Comparison of ENCODE assay signal across 14 cellular contexts in the genomic region with DNA sequence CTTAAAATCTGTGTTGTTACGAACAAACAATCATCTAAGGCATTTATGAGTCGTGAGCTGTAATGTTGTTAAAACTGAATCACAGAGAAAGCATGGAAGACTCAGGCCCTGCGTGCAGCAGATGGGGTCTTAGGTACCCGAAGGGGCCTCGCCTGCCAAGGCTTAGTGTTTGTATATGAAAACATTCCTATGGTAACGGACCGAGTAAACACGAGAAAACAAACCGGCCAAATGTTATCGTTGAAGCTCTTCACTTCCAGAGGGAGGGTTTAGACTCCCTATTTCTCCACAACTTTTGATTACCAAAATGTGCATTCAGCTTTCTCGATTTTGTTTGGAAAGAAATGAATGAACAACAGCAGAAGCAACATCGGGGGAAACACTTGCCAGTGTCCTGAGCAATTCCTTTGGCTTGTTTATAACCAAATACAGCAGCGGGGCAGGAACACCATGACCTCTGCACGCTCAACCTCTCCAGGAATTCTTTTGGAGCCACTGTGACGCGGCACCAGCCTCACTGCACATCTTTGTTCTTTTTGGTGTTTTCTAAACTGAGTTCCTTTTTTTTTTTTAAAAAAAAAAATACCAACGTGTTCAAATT.
DNase-seq lines count a peak whose midpoint lies in the region; ATAC-seq and TF ChIP-seq lines count a peak whose summit lies in the region.
"Had no signal": no experiment of that assay in that cellular context is flagged by ENCODE, and none has a peak within 500 bp of the region (broad histone marks: within the 10 kb centered on the region; RNA-seq: fewer than 3 reads in every experiment).

No MANE protein-coding gene starts in this region.

- H3K27me3 ChIP-seq in testis, result no peaks in the 10 kb centered on the region
- H3K27me3 ChIP-seq: heart right ventricle had no signal

- DNase-seq in NCI-H526 (lab: John Stamatoyannopoulos, UW) (peak; percentile 70 to 79), chondrocyte (ENCODE audit: low spot score) (no peak), memory B cell (ENCODE audit: low spot score in 2 of 2) (no peak), testis (peak; percentile 29), DMS114 treated with DMSO at 0.1 percent for 48 hours (lab: John Stamatoyannopoulos, UW; ENCODE audit: unreplicated experiment) (no peak), NCI-H2081 treated with DMSO at 0.1 percent for 48 hours (lab: John Stamatoyannopoulos, UW) (no peak)
- DNase-seq in natural killer cell treated with Interleukin-12 subunit alpha and Interleukin-12 subunit beta and Interleukin-15 and Interleukin-18, amount 100 ng/mL, for 72 hours (ENCODE audit: low spot score), result no peak
- DNase-seq: activated CD4-positive, alpha-beta T cell treated with anti-CD3 and anti-CD28 coated beads, Interleukin-2, amount 10 ng/mL, durations not matched to agents 7 days and 5 days; effector CD4-positive, alpha-beta T cell; heart right ventricle; NCI-H1092; NCI-H82 had no signal

- H3K36me3 Mint-ChIP-seq in chondrocyte (ENCODE audit: low read depth) (no peaks in the 10 kb centered on the region), memory B cell (peaks cover 6% of the 10 kb centered on the region)
- H3K36me3 Mint-ChIP-seq in natural killer cell treated with Interleukin-12 subunit alpha and Interleukin-12 subunit beta and Interleukin-15 and Interleukin-18, amount 100 ng/mL, for 72 hours, result no peaks in the 10 kb centered on the region

- 49 to 58% methylated on average over 17 of the region's 17 CpGs for WGBS in testis, 2 donors

- no peaks in the 10 kb centered on the region for H3K4me1 ChIP-seq in testis

- H3K27me3 Mint-ChIP-seq in chondrocyte (ENCODE audit: low read depth), result no peaks in the 10 kb centered on the region
- H3K27me3 Mint-ChIP-seq in memory B cell, result no peaks in the 10 kb centered on the region
- no peaks in the 10 kb centered on the region for H3K27me3 Mint-ChIP-seq in natural killer cell treated with Interleukin-12 subunit alpha and Interleukin-12 subunit beta and Interleukin-15 and Interleukin-18, amount 100 ng/mL, for 72 hours
- H3K27me3 Mint-ChIP-seq: activated CD4-positive, alpha-beta T cell treated with anti-CD3 and anti-CD28 coated beads, Interleukin-2, amount 10 ng/mL, durations not matched to agents 7 days and 5 days had no signal

- H3K4me3 Mint-ChIP-seq in chondrocyte (ENCODE audit: unreplicated experiment), result no peak overlapping the region
- no peak overlapping the region for H3K4me3 Mint-ChIP-seq in memory B cell
- H3K4me3 Mint-ChIP-seq in natural killer cell treated with Interleukin-12 subunit alpha and Interleukin-12 subunit beta and Interleukin-15 and Interleukin-18, amount 100 ng/mL, for 72 hours, result no peak overlapping the region
- H3K4me3 Mint-ChIP-seq: activated CD4-positive, alpha-beta T cell treated with anti-CD3 and anti-CD28 coated beads, Interleukin-2, amount 10 ng/mL, durations not matched to agents 7 days and 5 days had no signal

- no peak for TF ChIP-seq POLR2A in testis (IDR thresholded peaks at IDR 0.05)

- ATAC-seq in memory B cell (ENCODE audit: low read depth), result no peak
- no peak for ATAC-seq in natural killer cell treated with Interleukin-12 subunit alpha and Interleukin-12 subunit beta and Interleukin-15 and Interleukin-18, amount 100 ng/mL, for 72 hours
- ATAC-seq in HG02938 (IDR thresholded peaks at IDR 0.05; ENCODE audit: unreplicated experiment), result no peak
- ATAC-seq: activated naive CD4-positive, alpha-beta T cell treated with anti-CD3 and anti-CD28 coated beads, Interleukin-2, amount 50 U/mL, for 72 hours had no signal

- TF ChIP-seq CTCF in chondrocyte (IDR thresholded peaks at IDR 0.05) (no peak), testis (IDR thresholded peaks at IDR 0.05) (no peak)

- intact Hi-C loops in testis (cut with DNase I; ENCODE audit: low total_unique reads), result no loop called here

- H3K27ac Mint-ChIP-seq in chondrocyte (ENCODE audit: unreplicated experiment), result peak overlapping the region; percentile 75
- peak overlapping the region; percentile 28 for H3K27ac Mint-ChIP-seq in memory B cell
- H3K27ac Mint-ChIP-seq in natural killer cell treated with Interleukin-12 subunit alpha and Interleukin-12 subunit beta and Interleukin-15 and Interleukin-18, amount 100 ng/mL, for 72 hours, result peak overlapping the region in 1 of 2 donors; percentile 57
- H3K27ac Mint-ChIP-seq: activated CD4-positive, alpha-beta T cell treated with anti-CD3 and anti-CD28 coated beads, Interleukin-2, amount 10 ng/mL, durations not matched to agents 7 days and 5 days; activated naive CD4-positive, alpha-beta T cell treated with anti-CD3 and anti-CD28 coated beads, Interleukin-2, amount 50 U/mL, for 72 hours had no signal

- H3K9me3 Mint-ChIP-seq in chondrocyte (ENCODE audit: low read depth), result peaks cover 4% of the 10 kb centered on the region
- H3K9me3 Mint-ChIP-seq in memory B cell, result peaks cover 2% of the 10 kb centered on the region
- H3K9me3 Mint-ChIP-seq in natural killer cell treated with Interleukin-12 subunit alpha and Interleukin-12 subunit beta and Interleukin-15 and Interleukin-18, amount 100 ng/mL, for 72 hours, result no peaks in the 10 kb centered on the region

- no peaks in the 10 kb centered on the region for H3K36me3 ChIP-seq in testis (ENCODE audit: low read depth, missing control alignments)
- H3K36me3 ChIP-seq: heart right ventricle had no signal

- no peak overlapping the region for H3K27ac ChIP-seq in testis

- H3K4me1 Mint-ChIP-seq in chondrocyte (ENCODE audit: low read depth) (peaks cover 32% of the 10 kb centered on the region), memory B cell (peaks cover 25% of the 10 kb centered on the region)
- peaks cover 15 to 25% of the 10 kb centered on the region in 2 donors for H3K4me1 Mint-ChIP-seq in natural killer cell treated with Interleukin-12 subunit alpha and Interleukin-12 subunit beta and Interleukin-15 and Interleukin-18, amount 100 ng/mL, for 72 hours (ENCODE audit: low read depth in 2 of 2)

- no peaks in the 10 kb centered on the region for H3K9me3 ChIP-seq in testis

- H3K4me3 ChIP-seq in testis, result no peak overlapping the region
- H3K4me3 ChIP-seq: heart right ventricle had no signal

Comparison
In these comparisons a context has a peak if more than half of its experiments do, and no peak if none do; other contexts are left out.
1. DNase-seq: peak in NCI-H526 (2 of 2) and testis (single experiment); none in chondrocyte (single experiment), memory B cell (0 of 2), DMS114 treated with DMSO at 0.1 percent for 48 hours (single experiment), NCI-H2081 treated with DMSO at 0.1 percent for 48 hours (single experiment) and natural killer cell treated with Interleukin-12 subunit alpha and Interleukin-12 subunit beta and Interleukin-15 and Interleukin-18, amount 100 ng/mL, for 72 hours (single experiment).